ENCODE assay signal across 1 cellular context in genomic region chr17:65750678-65751077, GRCh38.
TF ChIP-seq lines count a peak whose summit lies in the region.

No MANE protein-coding gene starts in this region.

TF ChIP-seq in HepG2, 621 proteins besides CTCF, POLR2A, EP300 and RAD21 (continued from another document and continues in another):
- TF ChIP-seq ZNF609 (CRISPR knock-in tag; IDR thresholded peaks at IDR 0.05; ENCODE audit: borderline replicate concordance): peak; percentile 60; the same call in 1 of the 2 replicates
- 0 out of 2 replicates have a peak, but pooled peaks have one; percentile 72 for TF ChIP-seq PLRG1 (conservative IDR thresholded peaks at IDR 0.05)
- TF ChIP-seq BCL6 (CRISPR knock-in tag; IDR thresholded peaks at IDR 0.05): peak; percentile 83
- peak; percentile 48; the same call in 1 of the 2 replicates for TF ChIP-seq MNT (IDR thresholded peaks at IDR 0.05)
- TF ChIP-seq ISL2 (CRISPR knock-in tag; IDR thresholded peaks at IDR 0.05): peak; percentile 92
- peak; percentile 61 for TF ChIP-seq NR2F6 (IDR thresholded peaks at IDR 0.05)
- TF ChIP-seq NR2F6 (CRISPR knock-in tag; IDR thresholded peaks at IDR 0.05): peak; percentile 84
- TF ChIP-seq SAP130 (CRISPR knock-in tag; IDR thresholded peaks at IDR 0.05; ENCODE audit: low read depth): peak; percentile 87
- peak; percentile 70; the same call in 1 of the 2 replicates for TF ChIP-seq GATA4 (IDR thresholded peaks at IDR 0.05; ENCODE audit: borderline replicate concordance, low read depth)
- TF ChIP-seq PATZ1 (CRISPR knock-in tag; IDR thresholded peaks at IDR 0.05): peak; percentile 75
- 0 out of 2 replicates have a peak, but pooled peaks have one; percentile 41 for TF ChIP-seq NR2F2 (IDR thresholded peaks at IDR 0.05; ENCODE audit: borderline replicate concordance, low read depth)
- no peak for TF ChIP-seq SP140L (CRISPR knock-in tag; IDR thresholded peaks at IDR 0.05; ENCODE audit: borderline replicate concordance)
- TF ChIP-seq ZNF792 (CRISPR knock-in tag; IDR thresholded peaks at IDR 0.05): peak; percentile 47; the same call in 1 of the 2 replicates
- peak; percentile 73; the same call in 1 of the 2 replicates for TF ChIP-seq MIER3 (CRISPR knock-in tag; IDR thresholded peaks at IDR 0.05; ENCODE audit: borderline replicate concordance)
- TF ChIP-seq ZMYM4 (CRISPR knock-in tag; IDR thresholded peaks at IDR 0.05): peak; percentile 29; the same call in 1 of the 2 replicates
- no peak; the same call in 1 of the 2 replicates for TF ChIP-seq MXD4 (CRISPR knock-in tag; IDR thresholded peaks at IDR 0.05)
- TF ChIP-seq CREM (IDR thresholded peaks at IDR 0.05): peak; percentile 74
- TF ChIP-seq CREM (CRISPR knock-in tag; IDR thresholded peaks at IDR 0.05): no peak
- no peak for TF ChIP-seq ESRRA (CRISPR knock-in tag; IDR thresholded peaks at IDR 0.05; ENCODE audit: low read depth)
- TF ChIP-seq SIX1 (CRISPR knock-in tag; IDR thresholded peaks at IDR 0.05; ENCODE audit: borderline replicate concordance): peak; percentile 22; the same call in 1 of the 2 replicates
- TF ChIP-seq STAT5B (CRISPR knock-in tag; IDR thresholded peaks at IDR 0.05): peak; percentile 59; the same call in 1 of the 2 replicates
- TF ChIP-seq ZBTB20 (CRISPR knock-in tag; IDR thresholded peaks at IDR 0.05; ENCODE audit: borderline replicate concordance, low read depth): no peak
- TF ChIP-seq PRMT3 (CRISPR knock-in tag; IDR thresholded peaks at IDR 0.05; ENCODE audit: borderline replicate concordance, low read depth): no peak
- TF ChIP-seq RBAK (CRISPR knock-in tag; IDR thresholded peaks at IDR 0.05): no peak
- peak; percentile 76; the same call in 1 of the 2 replicates for TF ChIP-seq RXRA (CRISPR knock-in tag; IDR thresholded peaks at IDR 0.05)
- TF ChIP-seq THRA (CRISPR knock-in tag; IDR thresholded peaks at IDR 0.05; ENCODE audit: borderline replicate concordance): peak; percentile 67; the same call in 1 of the 2 replicates
- TF ChIP-seq ZKSCAN5 (CRISPR knock-in tag; IDR thresholded peaks at IDR 0.05): no peak
- TF ChIP-seq ZNF83 (CRISPR knock-in tag; IDR thresholded peaks at IDR 0.05; ENCODE audit: borderline replicate concordance): no peak
- TF ChIP-seq BRCA1 (CRISPR knock-in tag; IDR thresholded peaks at IDR 0.05): no peak
- peak; percentile 89 for TF ChIP-seq ZNF614 (CRISPR knock-in tag; IDR thresholded peaks at IDR 0.05; ENCODE audit: borderline replicate concordance)
- peak; percentile 53; the same call in 1 of the 2 replicates for TF ChIP-seq HDAC1 (CRISPR knock-in tag; IDR thresholded peaks at IDR 0.05)
- peak in 1 of 2 experiments; percentile 50; a peak in 1 of 4 replicates for TF ChIP-seq NR2F1 (CRISPR knock-in tag; IDR thresholded peaks at IDR 0.05)
- peak; percentile 29; the same call in 1 of the 2 replicates for TF ChIP-seq TFDP1 (CRISPR knock-in tag; IDR thresholded peaks at IDR 0.05; ENCODE audit: borderline replicate concordance)
- no peak for TF ChIP-seq PCBP2 (optimal IDR thresholded peaks at IDR 0.05; ENCODE audit: low read depth, low read length, poor library complexity, severe bottlenecking)
- TF ChIP-seq ERF (CRISPR knock-in tag; IDR thresholded peaks at IDR 0.05): peak; percentile 77
- TF ChIP-seq ZBTB43 (CRISPR knock-in tag; conservative IDR thresholded peaks at IDR 0.05): 0 out of 2 replicates have a peak, but pooled peaks have one; percentile 35
- peak; percentile 83 for TF ChIP-seq IKZF5 (CRISPR knock-in tag; IDR thresholded peaks at IDR 0.05)
- TF ChIP-seq ZNF12 (CRISPR knock-in tag; IDR thresholded peaks at IDR 0.05): peak; percentile 80; the same call in 1 of the 2 replicates
- peak; percentile 80; the same call in 1 of the 2 replicates for TF ChIP-seq TBX2 (CRISPR knock-in tag; IDR thresholded peaks at IDR 0.05; ENCODE audit: borderline replicate concordance)
- TF ChIP-seq BHLHE40 (IDR thresholded peaks at IDR 0.05; ENCODE audit: low read length): 0 out of 2 replicates have a peak, but pooled peaks have one; percentile 33
- TF ChIP-seq IRF9 (CRISPR knock-in tag; IDR thresholded peaks at IDR 0.05; ENCODE audit: borderline replicate concordance): no peak
- no peak for TF ChIP-seq GFI1 (CRISPR knock-in tag; IDR thresholded peaks at IDR 0.05; ENCODE audit: borderline replicate concordance)
- peak; percentile 90 for TF ChIP-seq TFAP4 (IDR thresholded peaks at IDR 0.05; ENCODE audit: borderline replicate concordance, low read depth)
- peak; percentile 89 for TF ChIP-seq HDAC2 (CRISPR knock-in tag; IDR thresholded peaks at IDR 0.05)
- 0 out of 2 replicates have a peak, but pooled peaks have one; percentile 25 for TF ChIP-seq MIXL1 (CRISPR knock-in tag; IDR thresholded peaks at IDR 0.05)
- TF ChIP-seq FOXP4 (CRISPR knock-in tag; IDR thresholded peaks at IDR 0.05): peak; percentile 72
- peak; percentile 82 for TF ChIP-seq SMAD3 (CRISPR knock-in tag; IDR thresholded peaks at IDR 0.05)
- TF ChIP-seq ZBTB7B (CRISPR knock-in tag; IDR thresholded peaks at IDR 0.05): peak; percentile 46; the same call in 1 of the 2 replicates
- no peak for TF ChIP-seq ZNF567 (CRISPR knock-in tag; IDR thresholded peaks at IDR 0.05; ENCODE audit: borderline replicate concordance)
